ENCODE assay signal across 1 cellular context in the genomic region with DNA sequence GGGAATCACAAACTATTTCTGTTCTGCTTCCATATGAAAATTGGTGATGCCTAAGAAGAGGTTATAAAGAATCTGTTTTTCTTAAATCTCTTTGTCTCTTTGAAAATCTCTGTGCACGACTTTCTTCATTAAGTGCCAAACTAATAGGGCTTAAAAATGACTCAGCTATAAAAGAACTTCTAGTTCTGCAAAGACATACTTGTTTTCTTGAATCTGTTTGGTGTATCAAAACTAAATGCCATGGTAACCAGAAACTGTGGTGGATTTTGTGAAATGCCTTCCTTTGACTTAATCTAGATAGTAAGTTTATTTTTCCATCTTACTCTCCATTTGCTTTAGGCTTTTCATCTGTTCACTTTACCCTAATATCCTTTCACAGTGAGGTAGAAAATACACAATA.
TF ChIP-seq lines count a peak whose summit lies in the region.

No MANE protein-coding gene starts in this region.

TF ChIP-seq in HepG2, 621 proteins besides CTCF, POLR2A, EP300 and RAD21 (continued from another document):
- TF ChIP-seq, protein P1, sequence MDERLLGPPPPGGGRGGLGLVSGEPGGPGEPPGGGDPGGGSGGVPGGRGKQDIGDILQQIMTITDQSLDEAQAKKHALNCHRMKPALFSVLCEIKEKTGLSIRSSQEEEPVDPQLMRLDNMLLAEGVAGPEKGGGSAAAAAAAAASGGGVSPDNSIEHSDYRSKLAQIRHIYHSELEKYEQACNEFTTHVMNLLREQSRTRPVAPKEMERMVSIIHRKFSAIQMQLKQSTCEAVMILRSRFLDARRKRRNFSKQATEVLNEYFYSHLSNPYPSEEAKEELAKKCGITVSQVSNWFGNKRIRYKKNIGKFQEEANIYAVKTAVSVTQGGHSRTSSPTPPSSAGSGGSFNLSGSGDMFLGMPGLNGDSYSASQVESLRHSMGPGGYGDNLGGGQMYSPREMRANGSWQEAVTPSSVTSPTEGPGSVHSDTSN (CRISPR knock-in tag; IDR thresholded peaks at IDR 0.05), result no peak
- TF ChIP-seq ZNF24 (IDR thresholded peaks at IDR 0.05) (no peak), HNF4A (CRISPR knock-in tag; IDR thresholded peaks at IDR 0.05) (no peak), MBNL3 (CRISPR knock-in tag; conservative IDR thresholded peaks at IDR 0.05) (no peak), ZNF367 (CRISPR knock-in tag; IDR thresholded peaks at IDR 0.05; ENCODE audit: borderline replicate concordance) (no peak), ZNF737 (CRISPR knock-in tag; IDR thresholded peaks at IDR 0.05; ENCODE audit: borderline replicate concordance) (no peak), RFX3 (CRISPR knock-in tag; IDR thresholded peaks at IDR 0.05) (no peak), RBM22 (optimal IDR thresholded peaks at IDR 0.05; ENCODE audit: low read length) (no peak), MZF1 (CRISPR knock-in tag; IDR thresholded peaks at IDR 0.05; ENCODE audit: borderline replicate concordance) (no peak), NCOA1 (CRISPR knock-in tag; IDR thresholded peaks at IDR 0.05) (no peak), HNRNPLL (IDR thresholded peaks at IDR 0.05; ENCODE audit: low read depth, low read length, poor library complexity, severe bottlenecking) (no peak), CENPT (CRISPR knock-in tag; IDR thresholded peaks at IDR 0.05; ENCODE audit: low read depth) (no peak), ZNF101 (CRISPR knock-in tag; IDR thresholded peaks at IDR 0.05; ENCODE audit: borderline replicate concordance, low read depth) (no peak), ZBTB8A (CRISPR knock-in tag; IDR thresholded peaks at IDR 0.05; ENCODE audit: borderline replicate concordance, low read depth) (no peak), LRRFIP1 (CRISPR knock-in tag; conservative IDR thresholded peaks at IDR 0.05) (no peak), ZNF121 (CRISPR knock-in tag; IDR thresholded peaks at IDR 0.05) (no peak), NCOR1 (IDR thresholded peaks at IDR 0.05; ENCODE audit: borderline replicate concordance, low read length) (no peak)
